Comparison of ENCODE assay signal across 17 cellular contexts in genomic region chr10:70927221-70927943, GRCh38. TPM values are rescaled to one million over a fixed set of nuclear protein-coding genes. Genes with fewer than 3 reads are reported as not detected.
DNase-seq lines count a peak whose midpoint lies in the region; ATAC-seq and TF ChIP-seq lines count a peak whose summit lies in the region.
"Had no signal": no experiment of that assay in that cellular context is flagged by ENCODE, and none has a peak within 500 bp of the region (broad histone marks: within the 10 kb centered on the region; RNA-seq: fewer than 3 reads in every experiment).

No MANE protein-coding gene starts in this region.

- H3K36me3 ChIP-seq in WERI-Rb-1 (no peaks in the 10 kb centered on the region), stomach (no peaks in the 10 kb centered on the region)
- H3K36me3 ChIP-seq: upper lobe of left lung had no signal

- no peak for ATAC-seq in GM18867 (IDR thresholded peaks at IDR 0.05; ENCODE audit: unreplicated experiment)
- ATAC-seq: activated T-cell treated with anti-CD3 and anti-CD28 coated beads, Interleukin-2, amount 50 U/mL, for 72 hours had no signal

- no peak for TF ChIP-seq CTCF in WERI-Rb-1 (IDR thresholded peaks at IDR 0.05; ENCODE audit: low read depth, low read length)
- no peak for TF ChIP-seq CTCF in fibroblast of the aortic adventitia (IDR thresholded peaks at IDR 0.05; ENCODE audit: insufficient read depth, low read length)
- TF ChIP-seq CTCF in stomach (IDR thresholded peaks at IDR 0.05), result no peak

- H3K27me3 ChIP-seq in WERI-Rb-1 (ENCODE audit: insufficient read depth, low read depth, severe bottlenecking) (no peaks in the 10 kb centered on the region), stomach (peaks cover 0 to 5% (median 0%) of the 10 kb centered on the region in 3 donors)
- H3K27me3 ChIP-seq: upper lobe of left lung had no signal

- intact Hi-C loops in stomach (cut with DNase I; ENCODE audit: low total_unique reads), result no loop called here

- no peak for TF ChIP-seq POLR2A in stomach (IDR thresholded peaks at IDR 0.05)

- H3K9me3 ChIP-seq in WERI-Rb-1 (ENCODE audit: severe bottlenecking) (no peaks in the 10 kb centered on the region), stomach (no peaks in the 10 kb centered on the region)
- H3K9me3 ChIP-seq: Caco-2, upper lobe of left lung had no signal

- peak overlapping the region; percentile 57 for H3K27ac ChIP-seq in WERI-Rb-1
- no peak overlapping the region for H3K27ac ChIP-seq in stomach
- H3K27ac ChIP-seq: 22Rv1, upper lobe of left lung had no signal

- no peak for TF ChIP-seq EP300 in stomach (IDR thresholded peaks at IDR 0.05)

- DNase-seq in NOMO-1 treated with DMSO at 0.1 percent for 48 hours (lab: John Stamatoyannopoulos, UW; ENCODE audit: unreplicated experiment) (peak; percentile 3), NOMO-1 treated with dmso at 0.1 percent for 144 hours (lab: John Stamatoyannopoulos, UW; ENCODE audit: unreplicated experiment) (no peak), WERI-Rb-1 (peak; percentile 78), fibroblast of the aortic adventitia (ENCODE audit: low read depth) (peak; percentile 63), stomach (peak; percentile 28), NCI-H2029 treated with DMSO at 0.1 percent for 48 hours (lab: John Stamatoyannopoulos, UW) (no peak)
- no peak for DNase-seq in stimulated activated CD4-positive, alpha-beta T cell treated with anti-CD3 and anti-CD28 coated beads, Interleukin-4, amount 100 ng/mL, for 24 hours
- DNase-seq: activated CD4-positive, alpha-beta T cell treated with anti-CD3 and anti-CD28 coated beads for 1 hour; activated CD8-positive, alpha-beta memory T cell treated with anti-CD3 and anti-CD28 coated beads for 24 hours; activated naive CD4-positive, alpha-beta T cell treated with anti-CD3 and anti-CD28 coated beads for 36 hours; activated T-cell treated with anti-CD3 and anti-CD28 coated beads, Interleukin-2, amount 50 U/mL, for 72 hours; Caco-2; NCI-H2107; NCI-H510A treated with DMSO at 0.1 percent for 48 hours; upper lobe of left lung had no signal

- WGBS in stomach, 5 donors, result 42 to 59% (median 45%) methylated on average over 13 of the region's 13 CpGs

- no peak overlapping the region for H3K4me3 ChIP-seq in WERI-Rb-1 (ENCODE audit: low read depth, low read length)
- H3K4me3 ChIP-seq in fibroblast of the aortic adventitia (ENCODE audit: low read depth, low read length), result no peak overlapping the region
- H3K4me3 ChIP-seq in stomach, result no peak overlapping the region
- H3K4me3 ChIP-seq: upper lobe of left lung had no signal

- peaks cover 0 to 21% (median 3%) of the 10 kb centered on the region in 4 donors for H3K4me1 ChIP-seq in stomach
- H3K4me1 ChIP-seq: Caco-2 had no signal

RNA-seq across cellular contexts. Expression of gene PCBD1, which starts 39.0 kb away (rescaled TPM):
- total RNA-seq in fibroblast of the aortic adventitia (ENCODE audit: low replicate concordance) (3.4 and 23.7 TPM in 2 replicates), stomach (10 to 100 TPM; 29.4 to 72.8 (median 52.1) TPM)
- 100 to 1,000 TPM; 120 to 130 (median 129) TPM for polyA plus RNA-seq in stomach

Comparison
In these comparisons a context has a peak if more than half of its experiments do, and no peak if none do; other contexts are left out.
1. DNase-seq: peak in NOMO-1 treated with DMSO at 0.1 percent for 48 hours (single experiment), WERI-Rb-1 (single experiment), fibroblast of the aortic adventitia (single experiment) and stomach (single experiment); none in NOMO-1 treated with dmso at 0.1 percent for 144 hours (single experiment), stimulated activated CD4-positive, alpha-beta T cell treated with anti-CD3 and anti-CD28 coated beads, Interleukin-4, amount 100 ng/mL, for 24 hours (single experiment) and NCI-H2029 treated with DMSO at 0.1 percent for 48 hours (single experiment).